In genomic region chr3:108132727-108133373, GRCh38 we compare ENCODE assay signal across 8 cellular contexts. TPM values are rescaled to one million over a fixed set of nuclear protein-coding genes. Genes with fewer than 3 reads are reported as not detected.
DNase-seq lines count a peak whose midpoint lies in the region; ATAC-seq and TF ChIP-seq lines count a peak whose summit lies in the region.

No MANE protein-coding gene starts in this region.

- H3K27me3 Mint-ChIP-seq in CD4-positive, CD25-positive, alpha-beta regulatory T cell: no peaks in the 10 kb centered on the region
- no peaks in the 10 kb centered on the region for H3K27me3 Mint-ChIP-seq in activated naive CD8-positive, alpha-beta T cell treated with anti-CD3 and anti-CD28 coated beads, Interleukin-2, amount 50 U/mL, for 24 hours

- H3K4me1 Mint-ChIP-seq in CD4-positive, CD25-positive, alpha-beta regulatory T cell: peaks cover 37 to 89% (median 74%) of the 10 kb centered on the region in 4 donors
- peaks cover 92% of the 10 kb centered on the region for H3K4me1 Mint-ChIP-seq in activated naive CD8-positive, alpha-beta T cell treated with anti-CD3 and anti-CD28 coated beads, Interleukin-2, amount 50 U/mL, for 24 hours

- H3K27me3 ChIP-seq in CD4-positive, CD25-positive, alpha-beta regulatory T cell (ENCODE audit: control insufficient read depth, insufficient read depth, low read length): no peaks in the 10 kb centered on the region

- no peak for ATAC-seq in CD4-positive, CD25-positive, alpha-beta regulatory T cell (ENCODE audit: low read depth in 2 of 2)
- ATAC-seq in activated naive CD8-positive, alpha-beta T cell treated with anti-CD3 and anti-CD28 coated beads, Interleukin-2, amount 50 U/mL, for 24 hours: no peak
- no peak for ATAC-seq in HG03097 (IDR thresholded peaks at IDR 0.05; ENCODE audit: low FRiP score, unreplicated experiment)

- H3K4me3 ChIP-seq in CD4-positive, CD25-positive, alpha-beta regulatory T cell (ENCODE audit: low read depth, low read length): peak overlapping the region; percentile 72

- no peak for TF ChIP-seq CTCF in GM10266 (IDR thresholded peaks at IDR 0.05; ENCODE audit: control insufficient read depth, insufficient read depth, low read depth, missing control alignments)

- peaks cover 54% of the 10 kb centered on the region for H3K36me3 Mint-ChIP-seq in CD4-positive, CD25-positive, alpha-beta regulatory T cell
- peaks cover 87% of the 10 kb centered on the region for H3K36me3 Mint-ChIP-seq in activated naive CD8-positive, alpha-beta T cell treated with anti-CD3 and anti-CD28 coated beads, Interleukin-2, amount 50 U/mL, for 24 hours (ENCODE audit: low read depth)

- H3K4me1 ChIP-seq in CD4-positive, CD25-positive, alpha-beta regulatory T cell (ENCODE audit: control insufficient read depth, insufficient read depth, low read length, poor library complexity, severe bottlenecking): peaks cover 53% of the 10 kb centered on the region

- H3K27ac ChIP-seq in CD4-positive, CD25-positive, alpha-beta regulatory T cell (ENCODE audit: insufficient read depth, low read length, poor library complexity, severe bottlenecking): no peak overlapping the region

- no peak for DNase-seq in CD4-positive, CD25-positive, alpha-beta regulatory T cell
- DNase-seq in HT1080 (ENCODE audit: low read depth): peak; percentile 57
- DNase-seq in activated naive CD8-positive, alpha-beta T cell treated with anti-CD3 and anti-CD28 coated beads, Interleukin-2, amount 50 U/mL, for 24 hours: no peak
- DNase-seq in lung microvascular endothelial cell (ENCODE audit: low read depth in 2 of 2): peak; percentile 40 to 48
- DNase-seq in stimulated activated CD4-positive, alpha-beta T cell treated with anti-CD3 and anti-CD28 coated beads, Interleukin-4, amount 100 ng/mL, for 1 hour: no peak
- DNase-seq in NCI-H187 treated with DMSO at 0.1 percent for 48 hours (lab: John Stamatoyannopoulos, UW): no peak
- no peak for DNase-seq in GM10266 (ENCODE audit: extremely low spot score)

- H3K9me3 ChIP-seq in CD4-positive, CD25-positive, alpha-beta regulatory T cell (ENCODE audit: control insufficient read depth in 2 of 2, low read length in 2 of 2): no peaks in the 10 kb centered on the region

- H3K9me3 Mint-ChIP-seq in CD4-positive, CD25-positive, alpha-beta regulatory T cell: peaks cover 0 to 7% (median 0%) of the 10 kb centered on the region in 7 donors
- peaks cover 13% of the 10 kb centered on the region for H3K9me3 Mint-ChIP-seq in activated naive CD8-positive, alpha-beta T cell treated with anti-CD3 and anti-CD28 coated beads, Interleukin-2, amount 50 U/mL, for 24 hours

- peak overlapping the region; percentile 46 to 64 (median 63) for H3K27ac Mint-ChIP-seq in CD4-positive, CD25-positive, alpha-beta regulatory T cell
- H3K27ac Mint-ChIP-seq in activated naive CD8-positive, alpha-beta T cell treated with anti-CD3 and anti-CD28 coated beads, Interleukin-2, amount 50 U/mL, for 24 hours: peak overlapping the region; percentile 89

- H3K4me3 Mint-ChIP-seq in CD4-positive, CD25-positive, alpha-beta regulatory T cell: peak overlapping the region; percentile 3 to 82 (median 75)
- peak overlapping the region; percentile 58 for H3K4me3 Mint-ChIP-seq in activated naive CD8-positive, alpha-beta T cell treated with anti-CD3 and anti-CD28 coated beads, Interleukin-2, amount 50 U/mL, for 24 hours

- H3K36me3 ChIP-seq in CD4-positive, CD25-positive, alpha-beta regulatory T cell (ENCODE audit: control insufficient read depth, insufficient read depth, low read length): peaks cover 8% of the 10 kb centered on the region

RNA-seq across cellular contexts. Expression of gene CD47, which starts 42.0 kb away (rescaled TPM):
- 209 TPM for total RNA-seq in CD4-positive, CD25-positive, alpha-beta regulatory T cell
- polyA plus RNA-seq in CD4-positive, CD25-positive, alpha-beta regulatory T cell: 100 to 1,000 TPM; 327 to 424 (median 362) TPM
- 43.7 and 62.0 TPM in 2 replicates for total RNA-seq in HT1080 (2014; rRNA removed; shearing (Covaris generic))
- 58.4 and 73.7 TPM in 2 replicates for polyA plus RNA-seq in HT1080 (2015; cell fraction: cytosol; rRNA removed)
- 85.5 and 86.4 TPM in 2 replicates for polyA plus RNA-seq in HT1080 (2015; cell fraction: nucleus; rRNA removed)
- 34.9 and 53.6 TPM in 2 replicates for total RNA-seq in lung microvascular endothelial cell

Comparison
In these comparisons a context has a peak if more than half of its experiments do, and no peak if none do; other contexts are left out.
1. DNase-seq: peak in HT1080 (single experiment) and lung microvascular endothelial cell (2 of 2); none in CD4-positive, CD25-positive, alpha-beta regulatory T cell (0 of 3), activated naive CD8-positive, alpha-beta T cell treated with anti-CD3 and anti-CD28 coated beads, Interleukin-2, amount 50 U/mL, for 24 hours (single experiment), stimulated activated CD4-positive, alpha-beta T cell treated with anti-CD3 and anti-CD28 coated beads, Interleukin-4, amount 100 ng/mL, for 1 hour (single experiment), NCI-H187 treated with DMSO at 0.1 percent for 48 hours (single experiment) and GM10266 (single experiment).